8 cellular contexts compared by ENCODE assay signal in genomic region chr9:129885670-129886106, GRCh38. TPM values are rescaled to one million over a fixed set of nuclear protein-coding genes. Genes with fewer than 3 reads are reported as not detected.
A peak's percentile ranks its signal among the peaks of the same experiment; 100 is the strongest.
DNase-seq lines count a peak whose midpoint lies in the region; ATAC-seq and TF ChIP-seq lines count a peak whose summit lies in the region.

No MANE protein-coding gene starts in this region.

- peak overlapping the region; percentile 48; the same call in 1 of the 2 replicates for H3K27ac Mint-ChIP-seq in GM23338

- H3K27me3 ChIP-seq in GM23338 (ENCODE audit: insufficient read depth) (no peaks in the 10 kb centered on the region), uterus (no peaks in the 10 kb centered on the region)

- TF ChIP-seq POLR2A in NB4 (IDR thresholded peaks at IDR 0.05; ENCODE audit: extremely low read depth, insufficient read length): peak; percentile 59
- TF ChIP-seq POLR2A in uterus (IDR thresholded peaks at IDR 0.05): peak in 1 of 2 donors; percentile 31

- no peaks in the 10 kb centered on the region for H3K9me3 ChIP-seq in uterus

- peaks cover 30% of the 10 kb centered on the region; the same call in 1 of the 2 replicates for H3F3A ChIP-seq in GM23338 (replicated peaks; ENCODE audit: low read depth)

- H3K27ac ChIP-seq in GM23338 (ENCODE audit: low read depth) (no peak overlapping the region), uterus (peak overlapping the region; percentile 82 to 87)

- H3K4me1 Mint-ChIP-seq in GM23338: peaks cover 60% of the 10 kb centered on the region

- peaks cover 9% of the 10 kb centered on the region; the same call in 1 of the 3 replicates for H3K36me3 Mint-ChIP-seq in GM23338 (ENCODE audit: low read depth)

- peaks cover 43% of the 10 kb centered on the region for H3K4me1 ChIP-seq in GM23338 (ENCODE audit: insufficient read depth)
- H3K4me1 ChIP-seq in uterus: peaks cover 0 to 9% of the 10 kb centered on the region in 2 donors

- H4K20me1 ChIP-seq in GM23338 (replicated peaks; ENCODE audit: insufficient read depth): no peaks in the 10 kb centered on the region

- no peaks in the 10 kb centered on the region for H3K79me2 ChIP-seq in GM23338 (replicated peaks; ENCODE audit: insufficient read depth)

- TF ChIP-seq CTCF in GM23338 (conservative IDR thresholded peaks at IDR 0.05; ENCODE audit: low read depth in 2 of 2) (peak; percentile 69 to 94), NB4 (IDR thresholded peaks at IDR 0.05; ENCODE audit: low read depth, low read length) (peak; percentile 77), uterus (IDR thresholded peaks at IDR 0.05) (peak; percentile 98 to 99 (median 99))

- peak; percentile 62 for ATAC-seq in GM23338

- H3K27me3 Mint-ChIP-seq in GM23338 (ENCODE audit: insufficient read depth, low read depth, poor library complexity): peaks cover 23% of the 10 kb centered on the region

- H2AFZ ChIP-seq in GM23338: peak overlapping the region; percentile 86

- peak overlapping the region; percentile 76 for H3K4me2 ChIP-seq in GM23338

- intact Hi-C loops in uterus (cut with DNase I; ENCODE audit: low total_unique reads): loop anchor here (5.0 to 10.0 kb wide), 2 partner anchors 167 to 349 kb away; partner anchors contain the start of gene GPR107

- no peaks in the 10 kb centered on the region for H3K9me2 ChIP-seq in GM23338 (ENCODE audit: insufficient read depth)

- H3K4me3 Mint-ChIP-seq in GM23338: peak overlapping the region; percentile 66; the same call in 2 of the 3 replicates

- H3K36me3 ChIP-seq in GM23338 (ENCODE audit: insufficient read depth) (no peaks in the 10 kb centered on the region), uterus (no peaks in the 10 kb centered on the region)

- H3K9me3 Mint-ChIP-seq in GM23338: no peaks in the 10 kb centered on the region

- DNase-seq in D341Med (ENCODE audit: low spot score): peak; percentile 86
- peak; percentile 94 for DNase-seq in GM23338 (ENCODE audit: low spot score)
- DNase-seq in NB4 (ENCODE audit: low read depth): peak; percentile 98
- peak; percentile 81 for DNase-seq in T-helper 22 cell (ENCODE audit: low read depth)
- peak in 54 of 58 donors; percentile 21 to 90 (median 74) for DNase-seq in anterior cingulate cortex (lab: John Stamatoyannopoulos, UW)
- peak; percentile 93 for DNase-seq in hepatic stellate cell (ENCODE audit: low spot score)
- DNase-seq in renal cortical epithelial cell (ENCODE audit: low read depth): peak; percentile 77
- DNase-seq in uterus: peak; percentile 93 to 94

- peak overlapping the region; percentile 46 for H3K4me3 ChIP-seq in GM23338
- H3K4me3 ChIP-seq in NB4 (ENCODE audit: low read depth, low read length): peak overlapping the region; percentile 81
- H3K4me3 ChIP-seq in uterus: peak overlapping the region; percentile 8 to 28

TF ChIP-seq in GM23338, 12 proteins besides CTCF, POLR2A, EP300 and RAD21:
- TF ChIP-seq ETS1 (IDR thresholded peaks at IDR 0.05): peak; percentile 47; the same call in 1 of the 2 replicates
- no peak; the same call in 1 of the 2 replicates for TF ChIP-seq POLR2AphosphoS5 (IDR thresholded peaks at IDR 0.05; ENCODE audit: low read depth)
TF ChIP-seq in GM23338: peak in this region for 1.

RNA-seq across cellular contexts. Expression of gene USP20, which starts 50.4 kb away (rescaled TPM):
- total RNA-seq in GM23338 (2014; rRNA removed; shearing (Covaris generic)): 12.0 and 13.0 TPM in 2 replicates
- 9.9 and 10.4 TPM in 2 replicates for polyA plus RNA-seq in GM23338 (2016; fragmentation: Nextera tagmentation; extraction: Ambion mirVana)
- total RNA-seq in renal cortical epithelial cell (5.2 and 18.4 TPM in 2 replicates), uterus (10 to 100 TPM in 2 of 4 donors, 1 to 10 TPM in 2; 5.6 to 46.7 (median 11.1) TPM)

RNA-seq across cellular contexts. Expression of gene C9orf78, which starts 50.6 kb away (rescaled TPM):
- 34.4 and 46.1 TPM in 2 replicates for total RNA-seq in GM23338 (2014; rRNA removed; shearing (Covaris generic))
- 72.8 and 84.6 TPM in 2 replicates for polyA plus RNA-seq in GM23338 (2016; fragmentation: Nextera tagmentation; extraction: Ambion mirVana)
- total RNA-seq in renal cortical epithelial cell: 48.6 and 64.5 TPM in 2 replicates
- total RNA-seq in uterus: 10 to 100 TPM; 17.4 to 56.9 (median 35.0) TPM

Comparison
In these comparisons a context has a peak if more than half of its experiments do, and no peak if none do; other contexts are left out.
1. H3K4me3 ChIP-seq: peak in every context shown above with its lines; median percentile 81 in NB4; 46 in GM23338; 18 in uterus.